Comparison of ENCODE assay signal across 8 cellular contexts in genomic region chr1:25821112-25821476, GRCh38. TPM values are rescaled to one million over a fixed set of nuclear protein-coding genes. Genes with fewer than 3 reads are reported as not detected.
DNase-seq lines count a peak whose midpoint lies in the region; TF ChIP-seq lines count a peak whose summit lies in the region.

No MANE protein-coding gene starts in this region.

- POLR2A ChIA-PET in PC-9 (lab: Charles Lee; ENCODE audit: unreplicated experiment), result interaction anchor here (1.0 kb wide), 1 partner anchor 177 kb away, joined by 4 read pairs; the partner anchor contains the start of gene PAFAH2

- no peaks in the 10 kb centered on the region for H3K9me2 ChIP-seq in PC-9 (ENCODE audit: insufficient read depth)

- no TSS peak for BruUV-seq in PC-9 (replicated peaks; lab: Mats Ljungman, UMichigan)

- no peaks in the 10 kb centered on the region for H4K20me1 ChIP-seq in PC-9 (ENCODE audit: insufficient read depth)

- WGBS in trophoblast cell (ENCODE audit: extremely low coverage, insufficient coverage, insufficient read length), result no CpG with 5 or more reads among the region's 10 CpGs

- H3F3A ChIP-seq in PC-9 (ENCODE audit: insufficient read depth, low read depth), result peaks cover 10% of the 10 kb centered on the region

- peak overlapping the region; percentile 72 for H3K4me3 ChIP-seq in GM06990 (replicated peaks; ENCODE audit: low read depth, low read length)
- peak overlapping the region; percentile 83 for H3K4me3 ChIP-seq in PC-9
- peak overlapping the region; percentile 81 for H3K4me3 ChIP-seq in trophoblast cell (ENCODE audit: low read depth, low read length)

- intact Hi-C loops in PC-9 (cut with micrococcal nuclease; ENCODE audit: unreplicated experiment), result loop anchor here (5.0 kb wide), 2 partner anchors 71 to 86 kb away; partner anchors contain the start of gene STMN1

- H2BK120ac ChIP-seq in trophoblast cell (ENCODE audit: insufficient read depth, low read length, poor library complexity), result no peak overlapping the region

- H3K9ac ChIP-seq in trophoblast cell (ENCODE audit: low read length), result peak overlapping the region; percentile 88

- DNase-seq in GM06990 (ENCODE audit: extremely low read depth, insufficient read length), result no peak
- DNase-seq in PC-9, result no peak
- no peak for DNase-seq in epithelial cell of prostate (ENCODE audit: low read depth, low spot score)
- no peak for DNase-seq in trophoblast cell
- no peak for DNase-seq in DMS153 treated with DMSO at 0.1 percent for 48 hours (lab: John Stamatoyannopoulos, UW; ENCODE audit: unreplicated experiment)
- DNase-seq in GM03348 (ENCODE audit: low spot score), result no peak
- no peak for DNase-seq in dedifferentiated amniotic fluid mesenchymal stem cell (ENCODE audit: extremely low spot score)
- DNase-seq in stimulated activated CD4-positive, alpha-beta T cell treated with anti-CD3 and anti-CD28 coated beads, Interleukin-4, amount 100 ng/mL, for 1 hour, result no peak

- CTCF ChIA-PET in PC-9 (lab: Charles Lee), result no interaction called here

- no peak overlapping the region for H2AK5ac ChIP-seq in trophoblast cell (ENCODE audit: low read length)

- peak overlapping the region; percentile 98 for H3K4me2 ChIP-seq in PC-9
- H3K4me2 ChIP-seq in trophoblast cell (ENCODE audit: low read length), result peak overlapping the region; percentile 77

- H3K27ac ChIP-seq in PC-9, result peak overlapping the region; percentile 69; the same call in 1 of the 2 replicates
- H3K27ac ChIP-seq in epithelial cell of prostate, result peak overlapping the region; percentile 90
- no peak overlapping the region for H3K27ac ChIP-seq in trophoblast cell (ENCODE audit: low read depth, low read length)

- H2AFZ ChIP-seq in PC-9, result peak overlapping the region; percentile 89
- peak overlapping the region; percentile 50 for H2AFZ ChIP-seq in trophoblast cell (ENCODE audit: insufficient read depth, low read length, poor library complexity)

- peaks cover 20% of the 10 kb centered on the region for H3K79me1 ChIP-seq in trophoblast cell (ENCODE audit: low read length)

- TF ChIP-seq CTCF in GM06990 (IDR thresholded peaks at IDR 0.05; ENCODE audit: insufficient read depth, low read length, poor library complexity, severe bottlenecking) (no peak), PC-9 (conservative IDR thresholded peaks at IDR 0.05) (no peak)

- H3K79me2 ChIP-seq in PC-9 (ENCODE audit: low read depth) (peaks cover 27% of the 10 kb centered on the region), trophoblast cell (ENCODE audit: control insufficient read depth, insufficient read depth, low read length, poor library complexity) (peaks cover 16% of the 10 kb centered on the region)

- peak overlapping the region; percentile 16 for H3K18ac ChIP-seq in trophoblast cell (ENCODE audit: low read length)

- no peaks in the 10 kb centered on the region for H3K9me3 ChIP-seq in PC-9 (ENCODE audit: insufficient read depth, low read depth)
- no peaks in the 10 kb centered on the region for H3K9me3 ChIP-seq in trophoblast cell (ENCODE audit: insufficient read depth, low read depth, low read length)

- H2BK5ac ChIP-seq in trophoblast cell (ENCODE audit: low read depth, low read length, poor library complexity), result no peak overlapping the region

- H3K4me1 ChIP-seq in PC-9 (replicated peaks; ENCODE audit: insufficient read depth) (peaks cover 16% of the 10 kb centered on the region), trophoblast cell (ENCODE audit: control insufficient read depth in 1 of 2, insufficient read depth in 2 of 2, low read length in 2 of 2) (peaks cover 21 to 26% of the 10 kb centered on the region in 2 experiments)

- no peak overlapping the region for H3K23ac ChIP-seq in trophoblast cell (ENCODE audit: low read length)

- H3K36me3 ChIP-seq in GM06990 (ENCODE audit: control insufficient read depth, insufficient read depth, low read length) (no peaks in the 10 kb centered on the region), PC-9 (ENCODE audit: low read depth) (no peaks in the 10 kb centered on the region), trophoblast cell (ENCODE audit: control insufficient read depth in 1 of 2, insufficient read depth in 2 of 2, low read length in 2 of 2) (peaks cover 3 to 9% of the 10 kb centered on the region in 2 experiments)

- peak overlapping the region; percentile 28 for H4K12ac ChIP-seq in trophoblast cell (ENCODE audit: low read depth, low read length)

- H3K4ac ChIP-seq in trophoblast cell (ENCODE audit: low read depth, low read length), result peak overlapping the region; percentile 65

- H4K8ac ChIP-seq in trophoblast cell (ENCODE audit: low read depth, low read length), result peak overlapping the region; percentile 76

- H4K91ac ChIP-seq in trophoblast cell (ENCODE audit: low read depth, low read length), result no peak overlapping the region

- no peak overlapping the region for H2BK12ac ChIP-seq in trophoblast cell (ENCODE audit: low read length)

- peak overlapping the region; percentile 83 for H3K14ac ChIP-seq in trophoblast cell (ENCODE audit: low read length)

- H3K27me3 ChIP-seq in GM06990 (replicated peaks; ENCODE audit: control insufficient read depth, insufficient read depth, low read length) (no peaks in the 10 kb centered on the region), PC-9 (ENCODE audit: insufficient read depth, low read depth) (no peaks in the 10 kb centered on the region), trophoblast cell (ENCODE audit: insufficient read depth, low read length) (no peaks in the 10 kb centered on the region)

RNA-seq across cellular contexts. Expression of gene MTFR1L, which starts 1.3 kb away (rescaled TPM):
- total RNA-seq in PC-9 (2021), result 40.9 and 41.7 TPM in 2 replicates
- polyA plus RNA-seq in trophoblast cell (2013), result 31.2 and 31.6 TPM in 2 replicates

RNA-seq across cellular contexts. Expression of gene SELENON, which starts 21.1 kb away (rescaled TPM):
- 39.0 and 44.3 TPM in 2 replicates for total RNA-seq in PC-9 (2021)
- 54.3 and 54.5 TPM in 2 replicates for polyA plus RNA-seq in trophoblast cell (2013)

RNA-seq across cellular contexts. Expression of gene AUNIP, which starts 38.2 kb away (rescaled TPM):
- 11.0 and 11.3 TPM in 2 replicates for total RNA-seq in PC-9 (2021)
- polyA plus RNA-seq in trophoblast cell (2013), result 9.2 and 9.4 TPM in 2 replicates

RNA-seq across cellular contexts. Expression of gene PAQR7, which starts 54.4 kb away (rescaled TPM):
- 30.2 and 34.0 TPM in 2 replicates for total RNA-seq in PC-9 (2021)
- 13.5 and 14.9 TPM in 2 replicates for polyA plus RNA-seq in trophoblast cell (2013)
